ENCODE assay signal across 21 cellular contexts in the genomic region with DNA sequence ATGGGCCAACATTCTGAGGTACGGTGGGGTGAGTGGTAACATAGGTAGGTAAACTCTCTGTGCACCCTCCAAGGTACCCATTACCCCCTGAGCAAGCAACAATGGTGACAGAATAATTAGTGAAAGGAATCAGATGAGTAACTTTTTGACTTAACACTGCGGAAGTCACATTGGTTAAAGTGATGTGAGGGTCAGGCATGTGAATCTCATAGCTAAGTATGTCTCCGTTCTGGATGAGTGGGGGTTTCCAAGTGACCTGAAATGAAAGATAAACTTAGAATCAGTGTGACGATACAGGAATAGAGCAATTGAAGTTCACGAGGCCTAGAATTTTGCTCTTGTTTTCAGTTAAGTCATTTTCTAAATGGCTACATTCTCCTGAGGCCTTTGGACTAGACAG.
"Had no signal": no experiment of that assay in that cellular context is flagged by ENCODE, and none has a peak within 500 bp of the region (broad histone marks: within the 10 kb centered on the region; RNA-seq: fewer than 3 reads in every experiment).

No MANE protein-coding gene starts in this region.

- ATAC-seq: activated naive CD4-positive, alpha-beta T cell treated with anti-CD3 and anti-CD28 coated beads, Interleukin-2, amount 50 U/mL, for 72 hours; foreskin keratinocyte; upper lobe of right lung had no signal

- H3K36me3 ChIP-seq: adrenal gland, ascending aorta, brain microvascular endothelial cell, right lobe of liver, thyroid gland, upper lobe of right lung had no signal

- H3K4me3 ChIP-seq: adrenal gland, ascending aorta, lung, right lobe of liver, skin epidermis, thyroid gland, upper lobe of right lung had no signal

- DNase-seq: activated CD4-positive, alpha-beta memory T cell treated with anti-CD3 and anti-CD28 coated beads, Interleukin-2, amount 10 ng/mL, durations not matched to agents 7 days and 5 days; activated CD4-positive, alpha-beta T cell treated with anti-CD3 and anti-CD28 coated beads, Interleukin-2, amount 10 ng/mL, durations not matched to agents 24 days and 14 days; activated gamma-delta T cell; activated T-cell treated with anti-CD3 and anti-CD28 coated beads for 4 hours; adrenal gland; brain microvascular endothelial cell; effector memory CD4-positive, alpha-beta T cell; kidney; naive B cell; occipital lobe; posterior cingulate gyrus; right lobe of liver; stimulated activated CD4-positive, alpha-beta T cell treated with anti-CD3 and anti-CD28 coated beads, Interleukin-1b, Interleukin-23, amount 100 ng/mL, for 48 hours; substantia nigra; thyroid gland; upper lobe of right lung had no signal

- H3K27me3 ChIP-seq: adrenal gland, ascending aorta, brain microvascular endothelial cell, foreskin keratinocyte, right lobe of liver, thyroid gland, upper lobe of right lung had no signal
